14 cellular contexts compared by ENCODE assay signal in the genomic region with DNA sequence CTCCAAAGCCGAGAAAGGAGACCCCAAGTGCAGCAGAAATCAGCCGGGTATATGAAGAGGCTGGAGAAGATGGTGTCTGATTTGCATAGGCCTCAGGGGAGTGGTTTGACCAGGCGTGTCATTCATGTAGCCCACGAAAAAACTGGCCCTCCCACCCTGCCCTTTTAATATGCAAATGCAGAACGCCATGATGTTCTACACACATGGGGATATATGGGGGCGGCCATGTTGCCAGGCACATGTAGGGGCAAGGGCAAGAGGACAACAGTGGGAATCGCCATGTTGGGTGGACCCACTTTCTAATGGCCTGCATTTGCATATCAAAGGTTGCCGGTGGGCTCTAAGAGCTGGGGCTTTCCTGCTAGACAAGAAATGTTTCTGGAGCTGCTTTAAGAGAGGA.
"Had no signal": no experiment of that assay in that cellular context is flagged by ENCODE, and none has a peak within 500 bp of the region (broad histone marks: within the 10 kb centered on the region; RNA-seq: fewer than 3 reads in every experiment).

No MANE protein-coding gene starts in this region.

- H3K27ac ChIP-seq: dorsolateral prefrontal cortex, heart left ventricle, neutrophil had no signal

- ATAC-seq: heart left ventricle; left lobe of liver; mucosa of descending colon; naive thymus-derived CD8-positive, alpha-beta T cell; sciatic nerve had no signal

- H3K9me3 ChIP-seq: heart left ventricle, mucosa of descending colon, neutrophil had no signal

- DNase-seq: cortex of kidney; dorsolateral prefrontal cortex; effector CD8-positive, alpha-beta T cell; heart left ventricle; hippocampal formation; mammary epithelial cell; mucosa of descending colon; naive thymus-derived CD8-positive, alpha-beta T cell; stimulated activated CD4-positive, alpha-beta T cell treated with anti-CD3 and anti-CD28 coated beads, Interleukin-12 subunit alpha, Interleukin-12 subunit beta, amount 100 ng/mL, for 4 hours; stimulated activated naive CD4-positive, alpha-beta T cell treated with Interleukin-2 at 50 U/mL for 16 hours; trophoblast cell had no signal

- H3K4me3 ChIP-seq: dorsolateral prefrontal cortex, heart left ventricle, mucosa of descending colon had no signal

- H3K36me3 ChIP-seq: heart left ventricle, neutrophil had no signal

- H3K9me3 Mint-ChIP-seq: naive thymus-derived CD8-positive, alpha-beta T cell had no signal

- H3K36me3 Mint-ChIP-seq: naive thymus-derived CD8-positive, alpha-beta T cell had no signal

- H3K4me3 Mint-ChIP-seq: naive thymus-derived CD8-positive, alpha-beta T cell had no signal
